ENCODE assay signal across 8 cellular contexts in the genomic region with DNA sequence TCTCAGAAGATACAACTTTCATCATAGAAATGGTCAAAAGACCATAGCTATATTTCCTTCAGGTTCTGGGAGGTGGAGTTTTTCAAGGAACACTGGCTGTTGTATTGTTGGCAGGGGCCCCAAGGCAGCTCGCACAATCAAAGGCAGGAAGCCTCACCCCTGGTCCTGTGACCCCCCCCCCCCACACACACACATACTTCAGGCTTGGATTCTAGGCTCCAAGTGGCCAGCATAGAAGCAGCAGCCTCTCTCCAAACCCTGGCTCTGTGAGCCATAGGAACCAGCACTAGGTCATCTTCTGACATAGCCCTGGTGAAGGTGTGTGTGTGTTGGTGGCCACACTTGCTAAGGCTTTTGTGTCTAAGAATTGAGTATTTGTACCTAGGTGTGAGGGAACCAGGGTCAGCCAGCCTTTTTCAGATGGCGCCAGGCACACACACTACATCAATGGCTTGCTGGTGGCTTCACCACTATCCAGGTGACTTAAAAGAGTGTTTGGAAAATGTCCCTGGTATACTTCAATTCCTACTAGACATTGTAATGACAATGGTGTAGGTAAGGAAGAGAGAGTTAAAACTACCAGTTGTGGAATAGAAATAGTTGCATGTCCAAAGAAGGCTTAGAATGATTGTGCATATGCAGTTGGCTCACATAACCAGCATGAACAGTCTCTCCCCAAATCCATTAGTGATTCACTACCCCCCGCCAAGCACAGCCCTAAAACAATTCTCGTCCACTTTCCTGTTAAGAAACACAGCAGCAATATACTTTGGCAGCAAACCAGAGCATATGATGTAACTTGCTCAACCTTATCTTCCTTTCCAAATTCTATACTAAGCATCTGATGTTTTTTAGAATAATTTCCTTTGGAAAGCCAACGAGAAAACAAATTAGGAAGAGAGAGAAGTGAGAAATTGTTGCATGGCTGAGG.
DNase-seq lines count a peak whose midpoint lies in the region; TF ChIP-seq lines count a peak whose summit lies in the region.

No MANE protein-coding gene starts in this region.

- peaks cover 60% of the 10 kb centered on the region for H3K36me3 ChIP-seq in mesodermal cell (ENCODE audit: control insufficient read depth, insufficient read depth, low read length)
- H3K36me3 ChIP-seq in BE2C = peaks cover 56% of the 10 kb centered on the region

- H3K27me3 ChIP-seq in dorsolateral prefrontal cortex (no peaks in the 10 kb centered on the region), BE2C (no peaks in the 10 kb centered on the region)

- no peak overlapping the region for H3K4me3 ChIP-seq in AG10803 (ENCODE audit: low read length)
- peak overlapping the region in 1 of 59 donors; percentile 6 for H3K4me3 ChIP-seq in dorsolateral prefrontal cortex
- H3K4me3 ChIP-seq in mesodermal cell (ENCODE audit: extremely low read depth, insufficient read depth, low read length, poor library complexity, severe bottlenecking) = no peak overlapping the region
- H3K4me3 ChIP-seq in BE2C (ENCODE audit: low read depth, low read length) = no peak overlapping the region

- peak overlapping the region in 54 of 59 donors; percentile 2 to 87 (median 64) for H3K27ac ChIP-seq in dorsolateral prefrontal cortex
- H3K27ac ChIP-seq in mesodermal cell (ENCODE audit: low read depth, low read length, severe bottlenecking) = peak overlapping the region; percentile 63

- H3K9me3 ChIP-seq in mesodermal cell (ENCODE audit: control insufficient read depth, low read length) (no peaks in the 10 kb centered on the region), BE2C (no peaks in the 10 kb centered on the region)

- DNase-seq in AG10803 (ENCODE audit: low read depth) = peak; percentile 96
- peak; percentile 99 for DNase-seq in NCI-H226
- peak in 1 of 10 donors; percentile 33 for DNase-seq in dorsolateral prefrontal cortex
- no peak for DNase-seq in posterior cingulate gyrus
- DNase-seq in activated gamma-delta T cell (lab: John Stamatoyannopoulos, UW) = no peak
- DNase-seq in BE2C = no peak
- no peak for DNase-seq in NCI-H69 (lab: John Stamatoyannopoulos, UW)

- TF ChIP-seq CTCF in AG10803 (conservative IDR thresholded peaks at IDR 0.05; ENCODE audit: low read length) (no peak), dorsolateral prefrontal cortex (IDR thresholded peaks at IDR 0.05 in 54 of 56, conservative IDR thresholded peaks at IDR 0.05 in 2 of 56; ENCODE audit: low read depth in 1 of 56, partially characterized antibody in 56 of 56) (no peak), BE2C (IDR thresholded peaks at IDR 0.05; ENCODE audit: low read depth, low read length) (no peak)

- intact Hi-C loops in dorsolateral prefrontal cortex (cut with DNase I) = no loop called here
- intact Hi-C loops in posterior cingulate gyrus (cut with DNase I) = no loop called here

- 78 to 81% methylated on average over 2 to 3 of the region's 5 CpGs for WGBS in mesodermal cell (ENCODE audit: insufficient coverage in 2 of 2), 2 experiments

- peaks cover 28% of the 10 kb centered on the region for H3K4me1 ChIP-seq in mesodermal cell (ENCODE audit: control insufficient read depth, insufficient read depth, low read length, poor library complexity, severe bottlenecking)
- H3K4me1 ChIP-seq in BE2C = no peaks in the 10 kb centered on the region

Comparison
In these comparisons a context has a peak if more than half of its experiments do, and no peak if none do; other contexts are left out.
1. DNase-seq: peak in AG10803 (single experiment) and NCI-H226 (single experiment); none in posterior cingulate gyrus (0 of 10), activated gamma-delta T cell (single experiment), BE2C (single experiment) and NCI-H69 (single experiment).